ENCODE assay signal across 1 cellular context in the genomic region with DNA sequence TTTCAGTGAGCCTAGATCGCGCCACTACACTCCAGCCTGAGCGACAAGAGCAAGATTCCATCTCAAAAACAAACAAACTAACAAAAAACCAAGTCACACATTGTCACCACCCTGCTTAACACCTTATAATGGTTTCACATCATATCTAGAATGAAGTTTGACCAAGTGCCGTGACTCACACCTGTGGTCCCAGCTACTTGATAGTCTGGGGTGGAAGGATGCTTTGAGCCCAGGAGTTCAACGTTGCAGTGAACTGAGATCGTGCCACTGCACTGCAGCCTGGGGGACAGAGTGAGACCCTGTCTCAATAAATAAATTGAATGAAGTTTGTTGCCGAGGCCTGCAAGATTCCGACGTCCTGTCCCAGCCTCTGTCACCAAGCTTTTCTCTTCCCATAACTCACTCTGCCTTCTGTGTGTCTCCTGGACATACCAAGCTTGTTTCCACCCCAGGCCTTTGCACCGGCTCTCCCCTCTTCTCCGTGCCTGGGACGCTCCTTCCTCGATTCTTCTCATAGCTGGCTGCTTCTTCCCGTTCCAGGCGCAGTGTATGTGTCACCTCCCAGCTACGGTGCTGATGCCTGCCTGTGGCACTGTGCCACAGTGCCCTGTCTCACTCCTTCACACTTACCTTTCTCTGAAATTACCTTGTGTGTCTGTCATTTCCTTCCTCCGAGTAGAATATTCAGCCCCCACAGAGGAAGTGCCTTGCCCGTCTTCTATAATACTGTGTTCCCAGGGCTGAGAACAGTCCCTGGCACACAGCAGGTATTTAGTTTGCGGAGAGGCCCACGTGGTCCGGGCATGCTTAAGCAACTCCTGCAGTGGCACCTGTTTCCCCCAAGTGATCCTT.
TF ChIP-seq lines count a peak whose summit lies in the region.

No MANE protein-coding gene starts in this region.

TF ChIP-seq in K562, 482 proteins besides CTCF, POLR2A, EP300 and RAD21:
- TF ChIP-seq ZSCAN29 (IDR thresholded peaks at IDR 0.05) (no peak), CTBP1 (IDR thresholded peaks at IDR 0.05; ENCODE audit: borderline replicate concordance) (peak; percentile 21; the same call in 1 of the 2 replicates)
- TF ChIP-seq, protein P1, sequence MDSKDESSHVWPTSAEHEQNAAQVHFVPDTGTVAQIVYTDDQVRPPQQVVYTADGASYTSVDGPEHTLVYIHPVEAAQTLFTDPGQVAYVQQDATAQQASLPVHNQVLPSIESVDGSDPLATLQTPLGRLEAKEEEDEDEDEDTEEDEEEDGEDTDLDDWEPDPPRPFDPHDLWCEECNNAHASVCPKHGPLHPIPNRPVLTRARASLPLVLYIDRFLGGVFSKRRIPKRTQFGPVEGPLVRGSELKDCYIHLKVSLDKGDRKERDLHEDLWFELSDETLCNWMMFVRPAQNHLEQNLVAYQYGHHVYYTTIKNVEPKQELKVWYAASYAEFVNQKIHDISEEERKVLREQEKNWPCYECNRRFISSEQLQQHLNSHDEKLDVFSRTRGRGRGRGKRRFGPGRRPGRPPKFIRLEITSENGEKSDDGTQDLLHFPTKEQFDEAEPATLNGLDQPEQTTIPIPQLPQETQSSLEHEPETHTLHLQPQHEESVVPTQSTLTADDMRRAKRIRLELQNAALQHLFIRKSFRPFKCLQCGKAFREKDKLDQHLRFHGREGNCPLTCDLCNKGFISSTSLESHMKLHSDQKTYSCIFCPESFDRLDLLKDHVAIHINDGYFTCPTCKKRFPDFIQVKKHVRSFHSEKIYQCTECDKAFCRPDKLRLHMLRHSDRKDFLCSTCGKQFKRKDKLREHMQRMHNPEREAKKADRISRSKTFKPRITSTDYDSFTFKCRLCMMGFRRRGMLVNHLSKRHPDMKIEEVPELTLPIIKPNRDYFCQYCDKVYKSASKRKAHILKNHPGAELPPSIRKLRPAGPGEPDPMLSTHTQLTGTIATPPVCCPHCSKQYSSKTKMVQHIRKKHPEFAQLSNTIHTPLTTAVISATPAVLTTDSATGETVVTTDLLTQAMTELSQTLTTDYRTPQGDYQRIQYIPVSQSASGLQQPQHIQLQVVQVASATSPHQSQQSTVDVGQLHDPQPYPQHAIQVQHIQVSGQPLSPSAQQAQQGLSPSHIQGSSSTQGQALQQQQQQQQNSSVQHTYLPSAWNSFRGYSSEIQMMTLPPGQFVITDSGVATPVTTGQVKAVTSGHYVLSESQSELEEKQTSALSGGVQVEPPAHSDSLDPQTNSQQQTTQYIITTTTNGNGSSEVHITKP (IDR thresholded peaks at IDR 0.05; ENCODE audit: partially characterized antibody) = peak; percentile 71
